16 cellular contexts compared by ENCODE assay signal in genomic region chr20:39097889-39098288, GRCh38.
DNase-seq lines count a peak whose midpoint lies in the region; ATAC-seq and TF ChIP-seq lines count a peak whose summit lies in the region.
"Had no signal": no experiment of that assay in that cellular context is flagged by ENCODE, and none has a peak within 500 bp of the region (broad histone marks: within the 10 kb centered on the region; RNA-seq: fewer than 3 reads in every experiment).

No MANE protein-coding gene starts in this region.

- peak; percentile 86 for ATAC-seq in DND-41 (ENCODE audit: insufficient read depth, low read depth)
- no peak for ATAC-seq in gastrocnemius medialis
- ATAC-seq: CD8-positive, alpha-beta T cell; GM12878; GM23338 had no signal

- peaks cover 4% of the 10 kb centered on the region for H3F3A ChIP-seq in neural progenitor cell (ENCODE audit: low read depth)

- intact Hi-C loops in gastrocnemius medialis (cut with DNase I; ENCODE audit: low total_unique reads): no loop called here

- H3K36me3 ChIP-seq in BLaER1 (no peaks in the 10 kb centered on the region), DND-41 (ENCODE audit: insufficient read depth, low read length) (no peaks in the 10 kb centered on the region), neural progenitor cell (no peaks in the 10 kb centered on the region), gastrocnemius medialis (no peaks in the 10 kb centered on the region)

- H3K27me3 ChIP-seq in BLaER1: no peaks in the 10 kb centered on the region
- H3K27me3 ChIP-seq in DND-41 (ENCODE audit: insufficient read depth, low read length, poor library complexity): no peaks in the 10 kb centered on the region
- no peaks in the 10 kb centered on the region for H3K27me3 ChIP-seq in neural progenitor cell
- H3K27me3 ChIP-seq in gastrocnemius medialis: no peaks in the 10 kb centered on the region

- no peak overlapping the region for H3K27ac Mint-ChIP-seq in neural progenitor cell
- H3K27ac Mint-ChIP-seq: CD4-positive, CD25-positive, alpha-beta regulatory T cell; CD8-positive, alpha-beta T cell; GM23338; H9 had no signal

- H4K20me1 ChIP-seq in BLaER1 (no peaks in the 10 kb centered on the region), DND-41 (ENCODE audit: insufficient read depth, low read length) (no peaks in the 10 kb centered on the region), neural progenitor cell (ENCODE audit: low read depth) (no peaks in the 10 kb centered on the region)

- TF ChIP-seq CTCF in DND-41 (IDR thresholded peaks at IDR 0.05; ENCODE audit: borderline replicate concordance, extremely low read depth, low read length, poor library complexity, severe bottlenecking): no peak
- no peak for TF ChIP-seq CTCF in neural progenitor cell (IDR thresholded peaks at IDR 0.05)
- no peak for TF ChIP-seq CTCF in gastrocnemius medialis (IDR thresholded peaks at IDR 0.05 in 4 of 5, conservative IDR thresholded peaks at IDR 0.05 in 1 of 5)

- H3K79me2 ChIP-seq in DND-41 (ENCODE audit: insufficient read depth, low read length) (no peaks in the 10 kb centered on the region), neural progenitor cell (ENCODE audit: low read depth) (no peaks in the 10 kb centered on the region)

- H2AFZ ChIP-seq in DND-41 (ENCODE audit: low read depth, low read length) (no peak overlapping the region), neural progenitor cell (replicated peaks) (no peak overlapping the region)

- in situ Hi-C loops in gastrocnemius medialis (cut with MboI; ENCODE audit: low sequenced_read_pairs in 4 of 4): no loop called here

- H3K36me3 Mint-ChIP-seq in neural progenitor cell: no peaks in the 10 kb centered on the region
- H3K36me3 Mint-ChIP-seq: CD4-positive, CD25-positive, alpha-beta regulatory T cell; CD8-positive, alpha-beta T cell had no signal

- H3K4me3 ChIP-seq in BLaER1 (no peak overlapping the region), DND-41 (ENCODE audit: low read depth in 1 of 2, low read length in 2 of 2) (no peak overlapping the region), neural progenitor cell (no peak overlapping the region), gastrocnemius medialis (no peak overlapping the region)
- H3K4me3 ChIP-seq in Jurkat, Clone E6-1 (ENCODE audit: low read length): no peak overlapping the region
- H3K4me3 ChIP-seq: GM12878, GM23338 had no signal

- peaks cover 6% of the 10 kb centered on the region for H3K27me3 Mint-ChIP-seq in neural progenitor cell (ENCODE audit: insufficient read depth, low read depth)

- H3K4me2 ChIP-seq in BLaER1 (peak overlapping the region; percentile 19), DND-41 (ENCODE audit: insufficient read depth, low read length) (no peak overlapping the region), neural progenitor cell (no peak overlapping the region)
- H3K4me2 ChIP-seq: GM23338 had no signal

- H3K9me3 ChIP-seq in BLaER1 (no peaks in the 10 kb centered on the region), DND-41 (ENCODE audit: insufficient read depth, low read length, severe bottlenecking) (no peaks in the 10 kb centered on the region), neural progenitor cell (ENCODE audit: low read depth) (no peaks in the 10 kb centered on the region), gastrocnemius medialis (no peaks in the 10 kb centered on the region)
- H3K9me3 ChIP-seq: Caco-2 had no signal

- peaks cover 5% of the 10 kb centered on the region for H3K4me1 ChIP-seq in BLaER1
- H3K4me1 ChIP-seq in DND-41 (ENCODE audit: insufficient read depth, low read length): peaks cover 23% of the 10 kb centered on the region
- H3K4me1 ChIP-seq in neural progenitor cell: peaks cover 21% of the 10 kb centered on the region
- no peaks in the 10 kb centered on the region for H3K4me1 ChIP-seq in gastrocnemius medialis
- H3K4me1 ChIP-seq: Caco-2 had no signal

- TF ChIP-seq POLR2A in gastrocnemius medialis (IDR thresholded peaks at IDR 0.05): no peak

- DNase-seq in DND-41 (peak; percentile 46), neural progenitor cell (ENCODE audit: low spot score) (no peak), gastrocnemius medialis (no peak)
- peak; percentile 38 for DNase-seq in Jurkat, Clone E6-1 (ENCODE audit: low read depth, low spot score)
- no peak for DNase-seq in activated T-cell treated with anti-CD3 and anti-CD28 coated beads, Interleukin-2, amount 50 U/mL, for 48 hours
- DNase-seq: Caco-2; CD4-positive, CD25-positive, alpha-beta regulatory T cell; CD8-positive, alpha-beta T cell; DMS153; EL; GDM1; H9 had no signal

- peaks cover 16% of the 10 kb centered on the region for H3K4me1 Mint-ChIP-seq in neural progenitor cell
- H3K4me1 Mint-ChIP-seq: CD4-positive, CD25-positive, alpha-beta regulatory T cell had no signal

- H3K9ac ChIP-seq in BLaER1 (no peak overlapping the region), DND-41 (ENCODE audit: low read depth, low read length) (no peak overlapping the region), neural progenitor cell (no peak overlapping the region)

- no peaks in the 10 kb centered on the region for H3K9me3 Mint-ChIP-seq in neural progenitor cell
- H3K9me3 Mint-ChIP-seq: CD8-positive, alpha-beta T cell; GM23338; H9 had no signal

- peak overlapping the region; percentile 30 for H3K4me3 Mint-ChIP-seq in neural progenitor cell
- H3K4me3 Mint-ChIP-seq: CD4-positive, CD25-positive, alpha-beta regulatory T cell; CD8-positive, alpha-beta T cell; GM23338; H9 had no signal

- no peak overlapping the region for H3K27ac ChIP-seq in BLaER1
- peak overlapping the region; percentile 35 for H3K27ac ChIP-seq in DND-41 (ENCODE audit: low read length)
- no peak overlapping the region for H3K27ac ChIP-seq in neural progenitor cell
- no peak overlapping the region for H3K27ac ChIP-seq in gastrocnemius medialis
- H3K27ac ChIP-seq: C4-2B had no signal

Comparison
In these comparisons a context has a peak if more than half of its experiments do, and no peak if none do; other contexts are left out.
1. DNase-seq: peak in DND-41 (single experiment) and Jurkat, Clone E6-1 (single experiment); none in neural progenitor cell (single experiment), activated T-cell treated with anti-CD3 and anti-CD28 coated beads, Interleukin-2, amount 50 U/mL, for 48 hours (0 of 2) and gastrocnemius medialis (0 of 2).